In the genomic region with DNA sequence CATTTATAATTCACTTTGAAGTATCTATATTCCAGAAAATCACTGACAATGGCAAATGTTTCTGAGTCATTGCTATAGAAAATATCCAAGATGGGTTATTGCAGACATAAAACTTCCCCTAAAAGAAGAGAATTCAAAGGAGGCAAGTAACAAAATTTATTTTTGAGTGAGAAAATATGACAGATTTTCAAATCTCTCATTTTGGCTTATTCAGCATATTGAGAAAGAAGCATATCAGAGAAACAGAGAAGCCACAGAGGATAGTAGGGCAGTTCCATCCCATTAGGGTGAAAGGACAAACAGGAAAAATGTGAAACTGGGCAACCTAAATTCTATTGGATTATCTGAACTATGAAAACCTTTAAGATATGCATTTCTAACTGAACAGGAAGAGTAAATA, we compare ENCODE assay signal across 35 cellular contexts.
"Had no signal": no experiment of that assay in that cellular context is flagged by ENCODE, and none has a peak within 500 bp of the region (broad histone marks: within the 10 kb centered on the region; RNA-seq: fewer than 3 reads in every experiment).

No MANE protein-coding gene starts in this region.

- H3K4me3 ChIP-seq: MG63 had no signal

- DNase-seq: Kasumi-1, MG63, MM.1S, MV-4-11, NCI-H1048, NCI-H1092, NCI-H1092 treated with DMSO at 0.1 percent for 48 hours, NCI-H1105, NCI-H1105 treated with DMSO at 0.1 percent for 48 hours, NCI-H1417, NCI-H1417 treated with DMSO at 0.1 percent for 48 hours, NCI-H1436, NCI-H1436 treated with DMSO at 0.1 percent for 48 hours, NCI-H146, NCI-H1694, NCI-H1694 treated with DMSO at 0.1 percent for 48 hours, NCI-H187, NCI-H187 treated with DMSO at 0.1 percent for 48 hours, NCI-H1930, NCI-H2029, NCI-H2029 treated with DMSO at 0.1 percent for 48 hours, NCI-H2081, NCI-H2081 treated with DMSO at 0.1 percent for 48 hours, NCI-H2107, NCI-H2171, NCI-H2171 treated with DMSO at 0.1 percent for 48 hours, NCI-H2227 treated with DMSO at 0.1 percent for 48 hours, NCI-H226, NCI-H345, NCI-H446, NCI-H446 treated with DMSO at 0.1 percent for 48 hours, NCI-H510A, NCI-H510A treated with DMSO at 0.1 percent for 48 hours, NCI-H524, NCI-H524 treated with DMSO at 0.1 percent for 48 hours had no signal

- H3K27me3 ChIP-seq: MG63 had no signal

- H3K36me3 ChIP-seq: MG63 had no signal

- H3K9me3 ChIP-seq: MG63 had no signal
